11 cellular contexts compared by ENCODE assay signal in the genomic region with DNA sequence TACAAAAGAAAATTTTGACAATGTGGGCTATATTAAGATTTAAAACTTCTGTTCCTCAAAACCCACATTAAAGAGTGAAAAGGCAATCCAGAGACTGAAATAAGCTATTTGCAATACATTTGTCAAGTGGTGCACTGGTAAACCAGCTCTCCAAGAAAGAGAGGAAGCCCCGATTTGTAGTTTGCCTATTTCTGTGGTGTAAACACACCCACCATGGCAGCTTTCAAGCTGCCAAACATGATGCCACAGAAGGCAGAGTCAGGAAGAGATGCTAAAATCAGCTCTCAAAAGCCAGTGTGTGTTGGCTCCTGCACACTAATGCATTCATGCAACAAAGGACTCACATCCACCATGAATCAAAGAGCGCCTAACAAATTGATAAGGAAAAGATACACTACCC. TPM values are rescaled to one million over a fixed set of nuclear protein-coding genes. Genes with fewer than 3 reads are reported as not detected.
DNase-seq lines count a peak whose midpoint lies in the region; ATAC-seq, FAIRE-seq and TF ChIP-seq lines count a peak whose summit lies in the region.
"Had no signal": no experiment of that assay in that cellular context is flagged by ENCODE, and none has a peak within 500 bp of the region (broad histone marks: within the 10 kb centered on the region; RNA-seq: fewer than 3 reads in every experiment).

No MANE protein-coding gene starts in this region.

- peak in 2 of 7 experiments; percentile 24 to 35 for DNase-seq in CD8-positive, alpha-beta T cell
- DNase-seq in activated CD4-positive, alpha-beta memory T cell treated with anti-CD3 and anti-CD28 coated beads for 36 hours, result no peak
- DNase-seq in NCI-H1048 (lab: John Stamatoyannopoulos, UW) (no peak), ureter (ENCODE audit: low spot score) (no peak), RCC 7860 (ENCODE audit: low spot score) (no peak), T-helper 9 cell (no peak)
- DNase-seq: KBM-7, NCI-H748 treated with DMSO at 0.1 percent for 48 hours had no signal

- peaks cover 46% of the 10 kb centered on the region for H3K36me3 Mint-ChIP-seq in CD8-positive, alpha-beta T cell
- H3K36me3 Mint-ChIP-seq in activated CD4-positive, alpha-beta memory T cell treated with anti-CD3 and anti-CD28 coated beads for 36 hours, result peaks cover 28% of the 10 kb centered on the region

- no peak for TF ChIP-seq CTCF in CD8-positive, alpha-beta T cell (IDR thresholded peaks at IDR 0.05)

- H3K27ac Mint-ChIP-seq in CD8-positive, alpha-beta T cell, result peak overlapping the region; percentile 82
- peak overlapping the region; percentile 50 for H3K27ac Mint-ChIP-seq in activated CD4-positive, alpha-beta memory T cell treated with anti-CD3 and anti-CD28 coated beads for 36 hours

- ATAC-seq in CD8-positive, alpha-beta T cell, result peak; percentile 68
- ATAC-seq in GM19328 (IDR thresholded peaks at IDR 0.05; ENCODE audit: unreplicated experiment) (peak; percentile 17), HG03025 (IDR thresholded peaks at IDR 0.05; ENCODE audit: low FRiP score, unreplicated experiment) (peak; percentile 8)

- no peaks in the 10 kb centered on the region for H3K27me3 Mint-ChIP-seq in CD8-positive, alpha-beta T cell (ENCODE audit: low read depth)
- no peaks in the 10 kb centered on the region for H3K27me3 Mint-ChIP-seq in activated CD4-positive, alpha-beta memory T cell treated with anti-CD3 and anti-CD28 coated beads for 36 hours

- intact Hi-C loops in CD8-positive, alpha-beta T cell (cut with DNase I, micrococcal nuclease), result loop anchor here in 1 of 2 experiments (1.0 to 5.0 kb wide), 2 partner anchors 12 to 119 kb away; no protein-coding TSS in a partner anchor
- intact Hi-C loops in activated CD4-positive, alpha-beta memory T cell treated with anti-CD3 and anti-CD28 coated beads for 36 hours (cut with micrococcal nuclease), result loop anchor here (1.0 kb wide), 1 partner anchor 16 kb away; no protein-coding TSS in a partner anchor

- CTCF ChIA-PET in CD8-positive, alpha-beta T cell (lab: Charles Lee), result interaction anchor here (0.8 to 1.6 kb wide), 4 partner anchors 8 to 206 kb away, joined by 3 to 5 read pairs (median 4); no protein-coding TSS in a partner anchor
- CTCF ChIA-PET in activated CD4-positive, alpha-beta memory T cell treated with anti-CD3 and anti-CD28 coated beads for 36 hours (lab: Charles Lee), result interaction anchor here (0.9 to 2.2 kb wide), 4 partner anchors 12 to 56 kb away, joined by 3 to 8 read pairs (median 4); no protein-coding TSS in a partner anchor

- no peaks in the 10 kb centered on the region for H3K9me3 ChIP-seq in CD8-positive, alpha-beta T cell (ENCODE audit: low read length)
- H3K9me3 ChIP-seq: ascending aorta had no signal

- no peak overlapping the region for H3K4me3 ChIP-seq in CD8-positive, alpha-beta T cell (ENCODE audit: low read depth, low read length)

- H3K27me3 ChIP-seq in CD8-positive, alpha-beta T cell (ENCODE audit: insufficient read depth, low read length), result no peaks in the 10 kb centered on the region
- H3K27me3 ChIP-seq: ascending aorta had no signal

- peaks cover 50% of the 10 kb centered on the region for H3K4me1 ChIP-seq in CD8-positive, alpha-beta T cell (ENCODE audit: insufficient read depth, low read length)

- peak overlapping the region; percentile 32 for H3K4me3 Mint-ChIP-seq in CD8-positive, alpha-beta T cell
- no peak overlapping the region for H3K4me3 Mint-ChIP-seq in activated CD4-positive, alpha-beta memory T cell treated with anti-CD3 and anti-CD28 coated beads for 36 hours

- H3K4me1 Mint-ChIP-seq in CD8-positive, alpha-beta T cell (ENCODE audit: low read depth), result peaks cover 63% of the 10 kb centered on the region
- peaks cover 57% of the 10 kb centered on the region for H3K4me1 Mint-ChIP-seq in activated CD4-positive, alpha-beta memory T cell treated with anti-CD3 and anti-CD28 coated beads for 36 hours (ENCODE audit: low read depth)

- H3K27ac ChIP-seq in CD8-positive, alpha-beta T cell (ENCODE audit: low read depth, low read length), result no peak overlapping the region

- POLR2A ChIA-PET in CD8-positive, alpha-beta T cell (lab: Charles Lee), result interaction anchor here (0.7 to 1.8 kb wide), 11 partner anchors 8 to 208 kb away, joined by 3 to 8 read pairs (median 4); no protein-coding TSS in a partner anchor
- POLR2A ChIA-PET in activated CD4-positive, alpha-beta memory T cell treated with anti-CD3 and anti-CD28 coated beads for 36 hours (lab: Charles Lee), result interaction anchor here (1.2 to 1.9 kb wide), 5 partner anchors 14 to 116 kb away, joined by 3 to 7 read pairs (median 4); no protein-coding TSS in a partner anchor

- FAIRE-seq in RCC 7860 (lab: Jason Lieb, UNC), result no peak

- no peaks in the 10 kb centered on the region for H3K9me3 Mint-ChIP-seq in CD8-positive, alpha-beta T cell
- H3K9me3 Mint-ChIP-seq in activated CD4-positive, alpha-beta memory T cell treated with anti-CD3 and anti-CD28 coated beads for 36 hours, result no peaks in the 10 kb centered on the region

- H3K36me3 ChIP-seq in CD8-positive, alpha-beta T cell (ENCODE audit: insufficient read depth, low read length), result peaks cover 5% of the 10 kb centered on the region

RNA-seq across cellular contexts. Expression of a gene that starts 17.5 kb away (rescaled TPM):
- total RNA-seq in CD8-positive, alpha-beta T cell, result 10 to 100 TPM; 72.9 to 75.2 TPM
- total RNA-seq in activated CD4-positive, alpha-beta memory T cell treated with anti-CD3 and anti-CD28 coated beads for 36 hours, result 100 to 1,000 TPM; 104 to 106 TPM
- 24.4 TPM for total RNA-seq in ureter

Comparison
In these comparisons a context has a peak if more than half of its experiments do, and no peak if none do; other contexts are left out.
1. ATAC-seq: peak in every context shown above with its lines; median percentile 68 in CD8-positive, alpha-beta T cell; 17 in GM19328; 8 in HG03025.